In genomic region chr3:101850327-101851048, GRCh38 we compare ENCODE assay signal across 7 cellular contexts. TPM values are rescaled to one million over a fixed set of nuclear protein-coding genes. Genes with fewer than 3 reads are reported as not detected.
DNase-seq lines count a peak whose midpoint lies in the region; ATAC-seq, FAIRE-seq and TF ChIP-seq lines count a peak whose summit lies in the region.

No MANE protein-coding gene starts in this region.

- TF ChIP-seq RAD21 in GM12878 (IDR thresholded peaks at IDR 0.05; ENCODE audit: insufficient read depth, low read depth, low read length) (0 out of 2 replicates have a peak, but pooled peaks have one; percentile 4), liver (IDR thresholded peaks at IDR 0.05) (no peak)

- CTCF ChIA-PET in GM12878 (lab: Yijun Ruan, JAX) = interaction anchor here (0.6 to 3.3 kb wide), 15 partner anchors 8 to 375 kb away, joined by 3 to 22 read pairs (median 4); no protein-coding TSS in a partner anchor

- H3K9me3 ChIP-seq in GM12878 (replicated peaks; ENCODE audit: control insufficient read depth, insufficient read depth, low read length) = no peaks in the 10 kb centered on the region; the same call in 2 of the 3 replicates
- no peaks in the 10 kb centered on the region for H3K9me3 ChIP-seq in liver (ENCODE audit: control insufficient read depth in 4 of 4, low read length in 3 of 4)

- TF ChIP-seq EP300 in GM12878 (IDR thresholded peaks at IDR 0.05; ENCODE audit: borderline replicate concordance in 1 of 2, control insufficient read depth in 1 of 2, low read depth in 2 of 2, low read length in 2 of 2) = peak; percentile 69 to 93

- peak overlapping the region; percentile 68 for H3K4me2 ChIP-seq in GM12878 (ENCODE audit: control insufficient read depth, insufficient read depth)

- H3K27me3 ChIP-seq in GM12878 (replicated peaks in 1 of 2; ENCODE audit: control insufficient read depth in 2 of 2, insufficient read depth in 2 of 2, low read length in 1 of 2) (no peaks in the 10 kb centered on the region), liver (ENCODE audit: control insufficient read depth in 4 of 4, insufficient read depth in 4 of 4, low read length in 3 of 4) (no peaks in the 10 kb centered on the region)

- peak overlapping the region; percentile 98 for H3K27ac Mint-ChIP-seq in stimulated activated naive B cell treated with anti-CD40 and anti-IgM and Interleukin-4, amounts not matched to agents 10 μg/mL and 1 μg/mL and 100 μg/mL, for 72 hours

- peaks cover 0 to 1% of the 10 kb centered on the region in 2 donors for H3K9me3 Mint-ChIP-seq in stimulated activated naive B cell treated with anti-CD40 and anti-IgM and Interleukin-4, amounts not matched to agents 10 μg/mL and 1 μg/mL and 100 μg/mL, for 72 hours

- SMC1A ChIA-PET in GM12878 (lab: Charles Lee; ENCODE audit: uncharacterized antibody, unreplicated experiment) = interaction anchor here (0.6 to 5.1 kb wide), 23 partner anchors 11 to 375 kb away, joined by 3 to 61 read pairs (median 12); no protein-coding TSS in a partner anchor

- H3K4me1 Mint-ChIP-seq in stimulated activated naive B cell treated with anti-CD40 and anti-IgM and Interleukin-4, amounts not matched to agents 10 μg/mL and 1 μg/mL and 100 μg/mL, for 72 hours = peaks cover 33 to 73% of the 10 kb centered on the region in 2 donors

- H3K36me3 Mint-ChIP-seq in stimulated activated naive B cell treated with anti-CD40 and anti-IgM and Interleukin-4, amounts not matched to agents 10 μg/mL and 1 μg/mL and 100 μg/mL, for 72 hours = peaks cover 62 to 69% of the 10 kb centered on the region in 2 donors

- H3K79me2 ChIP-seq in GM12878 (ENCODE audit: control insufficient read depth, insufficient read depth, low read length) = peaks cover 87% of the 10 kb centered on the region

- H3K4me1 ChIP-seq in GM12878 (ENCODE audit: control insufficient read depth, insufficient read depth, low read length) = peaks cover 19% of the 10 kb centered on the region
- H3K4me1 ChIP-seq in liver (ENCODE audit: control insufficient read depth in 4 of 4, insufficient read depth in 4 of 4, low read length in 3 of 4) = peaks cover 4 to 48% (median 17%) of the 10 kb centered on the region in 4 donors

- no peaks in the 10 kb centered on the region for H4K20me1 ChIP-seq in GM12878 (ENCODE audit: control insufficient read depth, insufficient read depth)

- peak; percentile 34; the same call in 1 of the 2 replicates for TF ChIP-seq POLR2A in GM12878 (IDR thresholded peaks at IDR 0.05; ENCODE audit: low read depth, low read length)

- H3K9ac ChIP-seq in GM12878 (ENCODE audit: control insufficient read depth, insufficient read depth, low read length) (peak overlapping the region; percentile 79), liver (ENCODE audit: low read depth in 1 of 2, low read length in 2 of 2) (peak overlapping the region; percentile 95 to 96)

- in situ Hi-C loops in SK-MEL-5 (cut with HindIII; ENCODE audit: low pct_unique_long_range_greater_than_20kb, low sequenced_read_pairs) (no loop called here), GM12878 (cut with MboI) (no loop called here)

- TF ChIP-seq CTCF in GM12878 (IDR thresholded peaks at IDR 0.05 in 2 of 3, conservative IDR thresholded peaks at IDR 0.05 in 1 of 3; ENCODE audit: control insufficient read depth in 2 of 3, extremely low read depth in 1 of 3, insufficient read depth in 1 of 3, low read depth in 3 of 3, low read length in 3 of 3) (no peak), liver (IDR thresholded peaks at IDR 0.05; ENCODE audit: low read depth, low read length, missing input control) (no peak)

- H3K36me3 ChIP-seq in GM12878 (ENCODE audit: control insufficient read depth in 2 of 2, insufficient read depth in 2 of 2, low read length in 1 of 2) = peaks cover 14 to 36% of the 10 kb centered on the region in 2 experiments
- peaks cover 15 to 36% (median 35%) of the 10 kb centered on the region in 4 donors for H3K36me3 ChIP-seq in liver (ENCODE audit: control insufficient read depth in 4 of 4, insufficient read depth in 3 of 4, low read depth in 1 of 4, low read length in 3 of 4)

- H3K27me3 Mint-ChIP-seq in stimulated activated naive B cell treated with anti-CD40 and anti-IgM and Interleukin-4, amounts not matched to agents 10 μg/mL and 1 μg/mL and 100 μg/mL, for 72 hours = no peaks in the 10 kb centered on the region

- POLR2A ChIA-PET in GM12878 (lab: Charles Lee) = interaction anchor here (1.2 to 4.3 kb wide), 10 partner anchors 11 to 209 kb away, joined by 3 to 66 read pairs (median 9); no protein-coding TSS in a partner anchor

- no peak overlapping the region for H2AFZ ChIP-seq in GM12878 (ENCODE audit: control insufficient read depth, low read depth, low read length)

- RAD21 ChIA-PET in GM12878 (lab: Charles Lee; ENCODE audit: unreplicated experiment) = interaction anchor here (1.0 to 5.1 kb wide), 23 partner anchors 9 to 374 kb away, joined by 3 to 44 read pairs (median 9); no protein-coding TSS in a partner anchor

- FAIRE-seq in GM12878 (lab: Jason Lieb, UNC) = peak; percentile 88

- DNase-seq in SK-MEL-5 (ENCODE audit: low read depth, low spot score) (peak; percentile 78), GM12878 (ENCODE audit: low read depth, low spot score) (peak; percentile 65)
- peak; percentile 52 for DNase-seq in stimulated activated naive B cell treated with anti-CD40 and anti-IgM and Interleukin-4, amounts not matched to agents 10 μg/mL and 1 μg/mL and 100 μg/mL, for 72 hours

- intact Hi-C loops in GM12878 (cut with micrococcal nuclease; ENCODE audit: unreplicated experiment) = loop anchor here (1.0 to 5.0 kb wide), 7 partner anchors 38 to 375 kb away; no protein-coding TSS in a partner anchor

- H3K4me3 Mint-ChIP-seq in stimulated activated naive B cell treated with anti-CD40 and anti-IgM and Interleukin-4, amounts not matched to agents 10 μg/mL and 1 μg/mL and 100 μg/mL, for 72 hours = peak overlapping the region; percentile 97 to 99

- ATAC-seq in GM18502 (IDR thresholded peaks at IDR 0.05; ENCODE audit: poor library complexity, unreplicated experiment) = peak; percentile 31
- peak; percentile 32 for ATAC-seq in HG02870 (IDR thresholded peaks at IDR 0.05; ENCODE audit: unreplicated experiment)
- peak; percentile 43 for ATAC-seq in GM12878
- peak; percentile 47 for ATAC-seq in stimulated activated naive B cell treated with anti-CD40 and anti-IgM and Interleukin-4, amounts not matched to agents 10 μg/mL and 1 μg/mL and 100 μg/mL, for 72 hours (replicated peaks)
- no peak for ATAC-seq in HG03025 (IDR thresholded peaks at IDR 0.05; ENCODE audit: low FRiP score, unreplicated experiment)

- WGBS in GM12878 (ENCODE audit: insufficient coverage, insufficient replicate concordance, low lambda C conversion rate, missing lambda C conversion rate) = under 1% methylated on average over 19 of the region's 19 CpGs
- under 1% methylated on average over 19 of the region's 19 CpGs for WGBS in liver

- TSS peak; percentile 58 for BruUV-seq in GM12878 (replicated peaks; lab: Mats Ljungman, UMichigan)

- peak overlapping the region; percentile 75 for H3K4me3 ChIP-seq in GM12878
- peak overlapping the region; percentile 76 to 97 (median 94) for H3K4me3 ChIP-seq in liver (ENCODE audit: low read depth in 1 of 3, low read length in 3 of 3)

- peak overlapping the region; percentile 93 for H3K27ac ChIP-seq in GM12878 (ENCODE audit: control insufficient read depth, insufficient read depth)
- peak overlapping the region; percentile 97 to 99 for H3K27ac ChIP-seq in liver (ENCODE audit: low read depth in 1 of 2, low read length in 2 of 2)

TF ChIP-seq in GM12878, 131 proteins besides CTCF, POLR2A, EP300 and RAD21 (continues in another document):
- TF ChIP-seq ATF7 (IDR thresholded peaks at IDR 0.05; ENCODE audit: low read depth) = peak; percentile 81
- no peak for TF ChIP-seq E2F4 (IDR thresholded peaks at IDR 0.05; ENCODE audit: low read depth, low read length)

TF ChIP-seq in liver, 16 proteins besides CTCF, POLR2A, EP300 and RAD21 (continues in another document):
- TF ChIP-seq HNF4G (IDR thresholded peaks at IDR 0.05) = no peak
- peak; percentile 63 for TF ChIP-seq TAF1 (conservative IDR thresholded peaks at IDR 0.05)
- TF ChIP-seq MAX (IDR thresholded peaks at IDR 0.05) = peak; percentile 13

RNA-seq across cellular contexts. Expression of gene NFKBIZ, which starts 1.2 kb away (rescaled TPM):
- total RNA-seq in SK-MEL-5 (2014; rRNA removed; shearing (Covaris generic)) = 69.0 and 77.5 TPM in 2 replicates
- 117 and 142 TPM in 2 replicates for polyA plus RNA-seq in SK-MEL-5 (2015; cell fraction: cytosol; rRNA removed)
- 838 and 953 TPM in 2 replicates for polyA plus RNA-seq in SK-MEL-5 (2015; cell fraction: nucleus; rRNA removed)
- total RNA-seq in GM12878 (2013; cell fraction: nucleolus; rRNA removed) = 396 and 457 TPM in 2 replicates
- 19.0 and 23.6 TPM in 2 replicates for total RNA-seq in GM12878 (2014; rRNA removed)
- 20.1 and 24.3 TPM in 2 replicates for total RNA-seq in GM12878 (2014; rRNA removed; fragmentation: Illumina TruSeq; extraction: Trizol)
- 27.0 and 27.3 TPM in 2 replicates for total RNA-seq in GM12878 (2021)
- 15.6 TPM for polyA plus RNA-seq in GM12878 (2011; ENCODE audit: low read depth)
- polyA plus RNA-seq in GM12878 (2011; rRNA removed) = 50.8 and 53.8 TPM in 2 replicates
- 22.1 and 28.4 TPM in 2 replicates for polyA plus RNA-seq in GM12878 (2011; cell fraction: cytosol; rRNA removed)
- 95.4 and 129 TPM in 2 replicates for polyA plus RNA-seq in GM12878 (2011; cell fraction: nucleus; rRNA removed)
- polyA plus RNA-seq in GM12878 (2012) = 19.3 and 20.9 TPM in 2 replicates
- polyA plus RNA-seq in GM12878 (2014; fragmentation: Illumina TruSeq; extraction: Trizol) = 16.5 and 21.7 TPM in 2 replicates
- 1 to 10 TPM; 6.3 to 8.9 TPM for polyA plus RNA-seq in GM12878 (2014; fragmentation: Nextera tagmentation; extraction: Ambion mirVana)
- polyA plus RNA-seq in GM12878 (2014; rRNA removed) = 18.2 TPM in 2 replicates
- 1 to 10 TPM; 7.7 to 8.5 TPM for polyA plus RNA-seq in GM12878 (2016; fragmentation: Nextera tagmentation; extraction: Ambion mirVana)
- polyA minus RNA-seq in GM12878 (2011; rRNA and poly(A)+ RNA removed) = 114 and 135 TPM in 2 replicates
- polyA minus RNA-seq in GM12878 (2011; cell fraction: cytosol; rRNA and poly(A)+ RNA removed) = 25.4 and 32.1 TPM in 2 replicates
- polyA minus RNA-seq in GM12878 (2011; cell fraction: nucleus; rRNA and poly(A)+ RNA removed) = 165 and 223 TPM in 2 replicates
- 10 to 100 TPM; 13.8 to 78.8 TPM for total RNA-seq in liver
- 10 to 100 TPM in 1 of 2 donors, 1 to 10 TPM in 1; 4.8 to 33.7 TPM for polyA plus RNA-seq in liver
